16 cellular contexts compared by ENCODE assay signal in the genomic region with DNA sequence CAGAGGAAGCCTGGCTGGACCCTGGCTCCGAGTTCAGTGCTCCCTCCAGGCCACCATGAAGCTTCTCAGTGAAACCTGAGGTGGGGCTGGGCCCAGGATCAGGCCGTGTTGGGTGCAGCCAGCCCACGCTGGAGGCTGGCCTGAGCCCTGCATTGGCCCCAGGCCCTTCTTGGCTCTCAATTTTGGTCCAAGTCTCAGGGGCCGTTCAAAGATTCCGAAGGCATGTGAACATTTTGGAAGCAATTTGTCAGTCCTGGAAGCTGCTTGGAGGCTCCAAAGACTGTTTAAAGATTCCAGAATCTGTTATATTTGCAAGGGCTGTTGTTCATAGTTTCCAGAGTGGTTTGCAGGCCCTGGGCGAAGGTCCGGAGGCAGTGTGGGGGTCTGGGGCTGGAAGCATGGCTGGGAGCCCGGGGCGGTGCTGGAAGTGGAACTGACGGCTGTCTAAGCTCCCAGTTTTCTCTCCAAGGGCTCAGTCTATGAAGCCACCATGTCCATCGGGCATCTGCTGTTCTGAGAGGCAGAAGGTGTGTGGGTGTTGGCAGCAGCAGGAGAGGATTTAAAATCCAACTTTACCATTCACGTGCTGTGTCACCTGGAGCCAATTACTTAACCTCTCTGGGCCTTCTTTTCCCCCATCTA.
DNase-seq lines count a peak whose midpoint lies in the region; ATAC-seq, FAIRE-seq and TF ChIP-seq lines count a peak whose summit lies in the region.
"Had no signal": no experiment of that assay in that cellular context is flagged by ENCODE, and none has a peak within 500 bp of the region (broad histone marks: within the 10 kb centered on the region; RNA-seq: fewer than 3 reads in every experiment).

No MANE protein-coding gene starts in this region.

- TF ChIP-seq CTCF in fibroblast of the aortic adventitia (IDR thresholded peaks at IDR 0.05; ENCODE audit: insufficient read depth, low read length) = no peak

- no peak for FAIRE-seq in frontal cortex (lab: Jason Lieb, UNC)

- DNase-seq in fibroblast of the aortic adventitia (ENCODE audit: low read depth) (peak; percentile 66), mucosa of gallbladder (ENCODE audit: low spot score) (peak; percentile 23), substantia nigra (lab: John Stamatoyannopoulos, UW) (peak in 3 of 49 donors; percentile 17 to 39 (median 20)), T-helper 9 cell (no peak), frontal cortex (ENCODE audit: low spot score in 2 of 2) (no peak)
- no peak for DNase-seq in effector CD4-positive, alpha-beta T cell
- DNase-seq: activated CD4-positive, alpha-beta T cell treated with anti-CD3 and anti-CD28 coated beads, Interleukin-2, amount 10 ng/mL, durations not matched to agents 7 days and 5 days; activated naive CD8-positive, alpha-beta T cell treated with anti-CD3 and anti-CD28 coated beads, Interleukin-2, amount 10 ng/mL, durations not matched to agents 7 days and 5 days; Calu3; dermis blood vessel endothelial cell; NK-92 treated with Interleukin-12 subunit alpha and Interleukin-12 subunit beta, amount 100 ng/mL, for 24 hours; T-helper 17 cell had no signal

- ATAC-seq in HG02970 (IDR thresholded peaks at IDR 0.05; ENCODE audit: low FRiP score, unreplicated experiment) = no peak
- ATAC-seq: T-helper 17 cell had no signal

- H3K27ac ChIP-seq in angular gyrus (ENCODE audit: low read depth, low read length) = peak overlapping the region; percentile 79
- H3K27ac ChIP-seq in substantia nigra (ENCODE audit: low read depth, low read length, poor library complexity, severe bottlenecking) = peak overlapping the region; percentile 54
- H3K27ac ChIP-seq: SK-N-MC had no signal

- no peak overlapping the region for H3K4me3 ChIP-seq in fibroblast of the aortic adventitia (ENCODE audit: low read depth, low read length)
- H3K4me3 ChIP-seq: GM23338, SK-N-MC had no signal

Comparison
In these comparisons a context has a peak if more than half of its experiments do, and no peak if none do; other contexts are left out.
1. DNase-seq: peak in fibroblast of the aortic adventitia (single experiment) and mucosa of gallbladder (single experiment); none in T-helper 9 cell (single experiment), effector CD4-positive, alpha-beta T cell (single experiment) and frontal cortex (0 of 2).